Comparison of ENCODE assay signal across 12 cellular contexts in the genomic region with DNA sequence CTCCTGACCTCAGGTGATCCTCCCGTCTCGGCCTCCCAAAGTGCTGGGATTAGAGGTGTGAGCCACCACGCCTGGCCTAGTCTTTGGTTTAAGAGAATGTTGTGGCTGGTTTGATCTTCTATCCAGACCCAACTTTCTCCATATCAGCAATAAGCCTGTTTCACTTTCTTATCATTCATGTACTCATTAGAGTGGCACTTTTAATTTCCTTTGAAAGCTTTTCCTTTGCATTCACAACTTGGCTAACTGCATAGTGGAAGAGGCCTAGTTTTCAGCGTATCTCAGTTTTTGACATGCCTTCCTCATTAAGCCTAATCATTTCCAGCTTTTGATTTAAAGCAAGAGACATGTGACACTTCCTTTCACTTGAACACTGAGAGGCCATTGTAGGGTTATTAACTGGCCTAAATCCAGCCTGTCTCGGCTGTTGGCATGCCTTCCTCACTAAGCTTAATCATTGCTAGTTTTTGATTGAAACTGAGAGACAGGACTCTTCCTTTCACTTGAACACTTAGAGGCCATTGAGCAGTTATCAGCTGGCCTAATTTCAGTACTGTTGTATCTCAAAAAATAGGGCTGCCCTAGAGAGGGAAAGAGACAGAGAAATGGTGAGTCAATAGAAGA. TPM values are rescaled to one million over a fixed set of nuclear protein-coding genes. Genes with fewer than 3 reads are reported as not detected.
A peak's percentile ranks its signal among the peaks of the same experiment; 100 is the strongest.
DNase-seq lines count a peak whose midpoint lies in the region; ATAC-seq and TF ChIP-seq lines count a peak whose summit lies in the region.
"Had no signal": no experiment of that assay in that cellular context is flagged by ENCODE, and none has a peak within 500 bp of the region (broad histone marks: within the 10 kb centered on the region; RNA-seq: fewer than 3 reads in every experiment).

No MANE protein-coding gene starts in this region.

- no peak overlapping the region for H3K4me2 ChIP-seq in Loucy (ENCODE audit: low read depth, low read length, poor library complexity, severe bottlenecking)

- H3K27ac ChIP-seq in ovary (peak overlapping the region; percentile 30 to 69), coronary artery (no peak overlapping the region)

- peak; percentile 46 for ATAC-seq in GM18511 (IDR thresholded peaks at IDR 0.05; ENCODE audit: unreplicated experiment)
- no peak for ATAC-seq in HG02840 (IDR thresholded peaks at IDR 0.05; ENCODE audit: low FRiP score, unreplicated experiment)

- H3F3A ChIP-seq in Loucy (ENCODE audit: low read depth): no peaks in the 10 kb centered on the region

- no peak for TF ChIP-seq POLR2A in ovary (IDR thresholded peaks at IDR 0.05)

- H3K4me1 ChIP-seq in Loucy (ENCODE audit: insufficient read depth, low read length, poor library complexity, severe bottlenecking): no peaks in the 10 kb centered on the region
- H3K4me1 ChIP-seq in ovary (ENCODE audit: insufficient read depth): peaks cover 10% of the 10 kb centered on the region

- H3K4me3 ChIP-seq in Loucy (ENCODE audit: low read length, poor library complexity, severe bottlenecking) (no peak overlapping the region), ovary (no peak overlapping the region), coronary artery (no peak overlapping the region)

- H3K9me2 ChIP-seq in Loucy (replicated peaks; ENCODE audit: low read depth, low read length): no peaks in the 10 kb centered on the region

- no peak for TF ChIP-seq EP300 in ovary (IDR thresholded peaks at IDR 0.05)

- 57 to 67% (median 58%) methylated on average over 5 of the region's 5 CpGs for WGBS in ovary, 3 donors

- TF ChIP-seq CTCF in Loucy (conservative IDR thresholded peaks at IDR 0.05; ENCODE audit: low read length): no peak
- no peak for TF ChIP-seq CTCF in ovary (IDR thresholded peaks at IDR 0.05)
- TF ChIP-seq CTCF in coronary artery (IDR thresholded peaks at IDR 0.05): no peak

- H4K20me1 ChIP-seq in Loucy (ENCODE audit: insufficient read depth, low read length, poor library complexity, severe bottlenecking): no peaks in the 10 kb centered on the region

- DNase-seq in globus pallidus (ENCODE audit: low spot score) (peak; percentile 55), ovary (no peak), Ammon's horn (ENCODE audit: low spot score) (no peak), coronary artery (ENCODE audit: low spot score) (no peak), T-helper 2 cell (no peak)
- DNase-seq: activated gamma-delta T cell; endodermal cell; NCI-H1105 treated with DMSO at 0.1 percent for 48 hours; NK-92 treated with Interleukin-12 subunit alpha and Interleukin-12 subunit beta, amount 100 ng/mL, for 24 hours had no signal

- no peaks in the 10 kb centered on the region for H3K27me3 ChIP-seq in Loucy (ENCODE audit: insufficient read depth, low read length, poor library complexity, severe bottlenecking)
- no peaks in the 10 kb centered on the region for H3K27me3 ChIP-seq in ovary

- peak overlapping the region; percentile 42; the same call in 1 of the 2 replicates for H2AFZ ChIP-seq in Loucy (ENCODE audit: low read length)

- intact Hi-C loops in ovary (cut with DNase I): no loop called here

- H3K9me3 ChIP-seq in Loucy (ENCODE audit: insufficient read depth, low read depth, low read length): no peaks in the 10 kb centered on the region
- no peaks in the 10 kb centered on the region for H3K9me3 ChIP-seq in ovary

- H3K36me3 ChIP-seq in Loucy (ENCODE audit: insufficient read depth, low read length): no peaks in the 10 kb centered on the region
- no peaks in the 10 kb centered on the region for H3K36me3 ChIP-seq in ovary

- no peak overlapping the region for H3K9ac ChIP-seq in Loucy (ENCODE audit: low read depth, low read length, poor library complexity, severe bottlenecking)

- H3K79me2 ChIP-seq in Loucy (ENCODE audit: insufficient read depth, low read length): no peaks in the 10 kb centered on the region

RNA-seq across cellular contexts. Expression of a gene that starts 13.1 kb away (rescaled TPM):
- 1,000 to 10,000 TPM; 3,686 to 6,016 (median 4,727) TPM for total RNA-seq in ovary
- polyA plus RNA-seq in ovary: 1,000 to 10,000 TPM; 3,441 to 7,258 TPM

RNA-seq across cellular contexts. Expression of a gene that starts 17.2 kb away (rescaled TPM):
- 100 to 1,000 TPM in 1 of 7 donors, 10 to 100 TPM in 6; 20.9 to 104 (median 74.7) TPM for total RNA-seq in ovary
- 10 to 100 TPM; 13.1 to 82.7 TPM for polyA plus RNA-seq in ovary

Comparison
In these comparisons a context has a peak if more than half of its experiments do, and no peak if none do; other contexts are left out.
1. H3K27ac ChIP-seq: peak in ovary (2 of 2); none in coronary artery (0 of 2).